Comparison of ENCODE assay signal across 1 cellular context in genomic region chr17:39401412-39402278, GRCh38.
TF ChIP-seq lines count a peak whose summit lies in the region.

TSS of gene FBXL20 (minus strand) at chr17:39401626. CDS start at chr17:39401402, 224 bp downstream.

TF ChIP-seq in HepG2, 621 proteins besides CTCF, POLR2A, EP300 and RAD21 (continued from another document and continues in another):
- TF ChIP-seq SRY (CRISPR knock-in tag; IDR thresholded peaks at IDR 0.05) (no peak; the same call in 1 of the 2 replicates), PBX3 (CRISPR knock-in tag; IDR thresholded peaks at IDR 0.05; ENCODE audit: borderline replicate concordance) (no peak), ZNF556 (CRISPR knock-in tag; IDR thresholded peaks at IDR 0.05; ENCODE audit: borderline replicate concordance) (peak; percentile 59), NCOA2 (CRISPR knock-in tag; IDR thresholded peaks at IDR 0.05) (no peak; the same call in 1 of the 2 replicates), CEBPB (IDR thresholded peaks at IDR 0.05; ENCODE audit: borderline replicate concordance, low read depth, low read length) (no peak), TGIF2 (CRISPR knock-in tag; IDR thresholded peaks at IDR 0.05) (0 out of 2 replicates have a peak, but pooled peaks have one; percentile 11), ZNF883 (CRISPR knock-in tag; IDR thresholded peaks at IDR 0.05; ENCODE audit: not compliant biosample characterization) (peak; percentile 59), AGO1 (IDR thresholded peaks at IDR 0.05; ENCODE audit: low read depth, low read length, poor library complexity, severe bottlenecking) (peak; percentile 4), ZNF570 (CRISPR knock-in tag; IDR thresholded peaks at IDR 0.05; ENCODE audit: borderline replicate concordance) (peak; percentile 24; the same call in 1 of the 2 replicates), ATF4 (CRISPR knock-in tag; IDR thresholded peaks at IDR 0.05) (peak in 1 of 2 experiments; percentile 16; a peak in 1 of 4 replicates), SMAD3 (CRISPR knock-in tag; IDR thresholded peaks at IDR 0.05) (peak; percentile 60; the same call in 1 of the 2 replicates), TEAD2 (CRISPR knock-in tag; IDR thresholded peaks at IDR 0.05) (0 out of 2 replicates have a peak, but pooled peaks have one; percentile 9), ZNF282 (IDR thresholded peaks at IDR 0.05; ENCODE audit: partially characterized antibody) (no peak), ZNF446 (CRISPR knock-in tag; IDR thresholded peaks at IDR 0.05) (peak; percentile 86), SNAPC2 (CRISPR knock-in tag; IDR thresholded peaks at IDR 0.05) (no peak; the same call in 1 of the 2 replicates), TP53 (CRISPR knock-in tag; conservative IDR thresholded peaks at IDR 0.05) (0 out of 2 replicates have a peak, but pooled peaks have one; percentile 42), JARID2 (CRISPR knock-in tag; IDR thresholded peaks at IDR 0.05; ENCODE audit: insufficient replicate concordance) (no peak), PAF1 (CRISPR knock-in tag; IDR thresholded peaks at IDR 0.05) (no peak), ERF (CRISPR knock-in tag; IDR thresholded peaks at IDR 0.05) (no peak; the same call in 1 of the 2 replicates), ZNF607 (CRISPR knock-in tag; IDR thresholded peaks at IDR 0.05; ENCODE audit: borderline replicate concordance) (peak; percentile 42; the same call in 1 of the 2 replicates), ZNF503 (CRISPR knock-in tag; IDR thresholded peaks at IDR 0.05) (peak; percentile 73; the same call in 1 of the 2 replicates), ZBED4 (CRISPR knock-in tag; IDR thresholded peaks at IDR 0.05; ENCODE audit: borderline replicate concordance) (no peak; the same call in 1 of the 2 replicates), MLXIP (CRISPR knock-in tag; IDR thresholded peaks at IDR 0.05; ENCODE audit: borderline replicate concordance) (no peak), ZNF407 (CRISPR knock-in tag; IDR thresholded peaks at IDR 0.05; ENCODE audit: not compliant biosample characterization) (peak; percentile 85), PHF21A (CRISPR knock-in tag; IDR thresholded peaks at IDR 0.05) (no peak), ZEB1 (IDR thresholded peaks at IDR 0.05; ENCODE audit: insufficient replicate concordance, low read depth) (no peak)
